In the genomic region with DNA sequence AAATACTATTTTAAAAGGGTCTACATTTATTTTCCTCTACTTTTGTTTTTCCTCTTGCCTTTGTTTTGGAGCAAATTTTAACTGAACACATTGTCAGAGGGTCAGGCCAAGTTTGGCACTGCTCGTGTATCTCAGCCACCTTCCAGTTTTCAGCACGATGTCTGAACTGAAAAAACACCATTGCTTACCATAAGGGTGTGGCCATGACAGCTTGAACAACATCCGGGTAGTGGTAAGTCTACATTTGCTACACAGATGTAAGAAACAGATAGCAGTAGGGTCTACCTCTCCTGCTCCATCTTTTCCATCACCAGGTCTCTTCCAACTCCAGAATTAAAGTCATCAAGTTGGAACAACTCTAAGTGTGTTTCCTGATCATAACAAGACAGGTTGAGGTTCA, we compare ENCODE assay signal across 20 cellular contexts. TPM values are rescaled to one million over a fixed set of nuclear protein-coding genes. Genes with fewer than 3 reads are reported as not detected.
DNase-seq lines count a peak whose midpoint lies in the region; ATAC-seq and TF ChIP-seq lines count a peak whose summit lies in the region.
"Had no signal": no experiment of that assay in that cellular context is flagged by ENCODE, and none has a peak within 500 bp of the region (broad histone marks: within the 10 kb centered on the region; RNA-seq: fewer than 3 reads in every experiment).

No MANE protein-coding gene starts in this region.

- no peak overlapping the region for H4K12ac ChIP-seq in trophoblast cell (ENCODE audit: low read depth, low read length)

- H3K79me1 ChIP-seq in trophoblast cell (ENCODE audit: low read length) = no peaks in the 10 kb centered on the region

- H4K8ac ChIP-seq in trophoblast cell (ENCODE audit: low read depth, low read length) = no peak overlapping the region

- no peaks in the 10 kb centered on the region for H3K9me3 Mint-ChIP-seq in activated T-cell treated with anti-CD3 and anti-CD28 coated beads, Interleukin-2, amount 50 U/mL, for 24 hours
- peaks cover 10% of the 10 kb centered on the region for H3K9me3 Mint-ChIP-seq in activated T-helper 2 cell treated with anti-CD3 and anti-CD28 coated beads, Interferon-gamma antibody, Interleukin-2, Interleukin-4, amounts not matched to agents 10 μg/mL and 5 μg/mL and 100 μg/mL, durations not matched to agents 14 hours and 24 hours and 36 hours
- H3K9me3 Mint-ChIP-seq: neural crest cell had no signal

- H3K4me1 ChIP-seq in trophoblast cell (ENCODE audit: control insufficient read depth in 1 of 2, insufficient read depth in 2 of 2, low read length in 2 of 2) = peaks cover 4 to 12% of the 10 kb centered on the region in 2 experiments

- intact Hi-C loops in activated T-helper 2 cell treated with anti-CD3 and anti-CD28 coated beads, Interferon-gamma antibody, Interleukin-2, Interleukin-4, amounts not matched to agents 10 μg/mL and 5 μg/mL and 100 μg/mL, durations not matched to agents 14 hours and 24 hours and 36 hours (cut with micrococcal nuclease) = loop anchor here (10.0 kb wide), 1 partner anchor 100 kb away; no protein-coding TSS in a partner anchor
- intact Hi-C loops in dorsolateral prefrontal cortex (cut with DNase I) = loop anchor here in 1 of 2 donors (10.0 kb wide), 1 partner anchor 120 kb away; no protein-coding TSS in a partner anchor

- no peak for ATAC-seq in GM18907 (IDR thresholded peaks at IDR 0.05; ENCODE audit: unreplicated experiment)

- no peak overlapping the region for H3K14ac ChIP-seq in trophoblast cell (ENCODE audit: low read length)

- H3K4ac ChIP-seq in trophoblast cell (ENCODE audit: low read depth, low read length) = no peak overlapping the region

- no peak overlapping the region for H3K9ac ChIP-seq in trophoblast cell (ENCODE audit: low read length)
- H3K9ac ChIP-seq: GM23248, SK-N-SH had no signal

- H3K4me3 Mint-ChIP-seq in activated T-cell treated with anti-CD3 and anti-CD28 coated beads, Interleukin-2, amount 50 U/mL, for 24 hours = no peak overlapping the region
- H3K4me3 Mint-ChIP-seq in activated T-helper 2 cell treated with anti-CD3 and anti-CD28 coated beads, Interferon-gamma antibody, Interleukin-2, Interleukin-4, amounts not matched to agents 10 μg/mL and 5 μg/mL and 100 μg/mL, durations not matched to agents 14 hours and 24 hours and 36 hours (ENCODE audit: low read depth) = peak overlapping the region; percentile 43
- H3K4me3 Mint-ChIP-seq: CD14-positive monocyte, neural crest cell had no signal

- H2BK120ac ChIP-seq in trophoblast cell (ENCODE audit: insufficient read depth, low read length, poor library complexity) = no peak overlapping the region

- H3K4me3 ChIP-seq in trophoblast cell (ENCODE audit: low read depth, low read length) (no peak overlapping the region), dorsolateral prefrontal cortex (no peak overlapping the region)
- H3K4me3 ChIP-seq: esophagus muscularis mucosa, GM23248, smooth muscle cell had no signal

- no peaks in the 10 kb centered on the region for H3K36me3 ChIP-seq in trophoblast cell (ENCODE audit: control insufficient read depth in 1 of 2, insufficient read depth in 2 of 2, low read length in 2 of 2)
- H3K36me3 ChIP-seq: esophagus muscularis mucosa had no signal

- no peak overlapping the region for H2BK5ac ChIP-seq in trophoblast cell (ENCODE audit: low read depth, low read length, poor library complexity)

- no peak for TF ChIP-seq CTCF in dorsolateral prefrontal cortex (IDR thresholded peaks at IDR 0.05 in 54 of 56, conservative IDR thresholded peaks at IDR 0.05 in 2 of 56; ENCODE audit: low read depth in 1 of 56, partially characterized antibody in 56 of 56)

- H3K27ac ChIP-seq in trophoblast cell (ENCODE audit: low read depth, low read length) = no peak overlapping the region
- H3K27ac ChIP-seq in dorsolateral prefrontal cortex = no peak overlapping the region
- H3K27ac ChIP-seq: esophagus muscularis mucosa, GM23248 had no signal

- H3K9me3 ChIP-seq in trophoblast cell (ENCODE audit: insufficient read depth, low read depth, low read length) = no peaks in the 10 kb centered on the region
- H3K9me3 ChIP-seq: esophagus muscularis mucosa had no signal

- H3K27me3 ChIP-seq in trophoblast cell (ENCODE audit: insufficient read depth, low read length) = no peaks in the 10 kb centered on the region
- no peaks in the 10 kb centered on the region for H3K27me3 ChIP-seq in dorsolateral prefrontal cortex
- H3K27me3 ChIP-seq: esophagus muscularis mucosa had no signal

- H3K18ac ChIP-seq in trophoblast cell (ENCODE audit: low read length) = no peak overlapping the region

- peak overlapping the region; percentile 70 for H3K23ac ChIP-seq in trophoblast cell (ENCODE audit: low read length)

- H2AK5ac ChIP-seq in trophoblast cell (ENCODE audit: low read length) = no peak overlapping the region

- peak overlapping the region; percentile 45 for H3K27ac Mint-ChIP-seq in activated T-cell treated with anti-CD3 and anti-CD28 coated beads, Interleukin-2, amount 50 U/mL, for 24 hours
- H3K27ac Mint-ChIP-seq in activated T-helper 2 cell treated with anti-CD3 and anti-CD28 coated beads, Interferon-gamma antibody, Interleukin-2, Interleukin-4, amounts not matched to agents 10 μg/mL and 5 μg/mL and 100 μg/mL, durations not matched to agents 14 hours and 24 hours and 36 hours = peak overlapping the region; percentile 83
- H3K27ac Mint-ChIP-seq: CD14-positive monocyte had no signal

- no peak overlapping the region for H2AFZ ChIP-seq in trophoblast cell (ENCODE audit: insufficient read depth, low read length, poor library complexity)
- H2AFZ ChIP-seq: GM23248 had no signal

- no peaks in the 10 kb centered on the region for H3K27me3 Mint-ChIP-seq in activated T-cell treated with anti-CD3 and anti-CD28 coated beads, Interleukin-2, amount 50 U/mL, for 24 hours
- H3K27me3 Mint-ChIP-seq in activated T-helper 2 cell treated with anti-CD3 and anti-CD28 coated beads, Interferon-gamma antibody, Interleukin-2, Interleukin-4, amounts not matched to agents 10 μg/mL and 5 μg/mL and 100 μg/mL, durations not matched to agents 14 hours and 24 hours and 36 hours (ENCODE audit: low read depth) = peaks cover 23% of the 10 kb centered on the region

- no peak overlapping the region for H2BK12ac ChIP-seq in trophoblast cell (ENCODE audit: low read length)

- no peaks in the 10 kb centered on the region for H3K79me2 ChIP-seq in trophoblast cell (ENCODE audit: control insufficient read depth, insufficient read depth, low read length, poor library complexity)

- H3K4me1 Mint-ChIP-seq in activated T-cell treated with anti-CD3 and anti-CD28 coated beads, Interleukin-2, amount 50 U/mL, for 24 hours (ENCODE audit: low read depth) = peaks cover 70% of the 10 kb centered on the region
- peaks cover 67% of the 10 kb centered on the region for H3K4me1 Mint-ChIP-seq in activated T-helper 2 cell treated with anti-CD3 and anti-CD28 coated beads, Interferon-gamma antibody, Interleukin-2, Interleukin-4, amounts not matched to agents 10 μg/mL and 5 μg/mL and 100 μg/mL, durations not matched to agents 14 hours and 24 hours and 36 hours (ENCODE audit: low read depth)

- no peak for DNase-seq in activated T-cell treated with anti-CD3 and anti-CD28 coated beads, Interleukin-2, amount 50 U/mL, for 24 hours
- no peak for DNase-seq in activated T-cell treated with anti-CD3 and anti-CD28 coated beads, Interleukin-2, amount 50 U/mL, for 1 hour
- peak; percentile 43 for DNase-seq in NCI-H2029 (lab: John Stamatoyannopoulos, UW)
- DNase-seq in activated T-helper 2 cell treated with anti-CD3 and anti-CD28 coated beads, Interferon-gamma antibody, Interleukin-2, Interleukin-4, amounts not matched to agents 10 μg/mL and 5 μg/mL and 100 μg/mL, durations not matched to agents 14 hours and 24 hours and 36 hours (ENCODE audit: low spot score) = no peak
- DNase-seq in trophoblast cell = no peak
- DNase-seq in dorsolateral prefrontal cortex = no peak
- no peak for DNase-seq in NOMO-1 (lab: John Stamatoyannopoulos, UW; ENCODE audit: unreplicated experiment in 2 of 2)
- DNase-seq: ACHN; anterior cingulate cortex; caudate nucleus; GM23248; NCI-H1930; NCI-H446 treated with DMSO at 0.1 percent for 48 hours; SK-N-SH; stimulated activated CD4-positive, alpha-beta T cell treated with anti-CD3 and anti-CD28 coated beads, Interleukin-4, amount 100 ng/mL, for 24 hours had no signal

- H4K91ac ChIP-seq in trophoblast cell (ENCODE audit: low read depth, low read length) = no peak overlapping the region

- H3K4me2 ChIP-seq in trophoblast cell (ENCODE audit: low read length) = no peak overlapping the region
- H3K4me2 ChIP-seq: SK-N-SH, smooth muscle cell had no signal

- WGBS in trophoblast cell (ENCODE audit: extremely low coverage, insufficient coverage, insufficient read length) = no CpG with 5 or more reads among the region's 3 CpGs

- no peaks in the 10 kb centered on the region for H3K36me3 Mint-ChIP-seq in activated T-cell treated with anti-CD3 and anti-CD28 coated beads, Interleukin-2, amount 50 U/mL, for 24 hours (ENCODE audit: low read depth)
- peaks cover 8% of the 10 kb centered on the region for H3K36me3 Mint-ChIP-seq in activated T-helper 2 cell treated with anti-CD3 and anti-CD28 coated beads, Interferon-gamma antibody, Interleukin-2, Interleukin-4, amounts not matched to agents 10 μg/mL and 5 μg/mL and 100 μg/mL, durations not matched to agents 14 hours and 24 hours and 36 hours (ENCODE audit: low read depth)

RNA-seq across cellular contexts. Expression of a gene that starts 4.2 kb away (rescaled TPM):
- 33.7 and 34.2 TPM in 2 replicates for total RNA-seq in activated T-helper 2 cell treated with anti-CD3 and anti-CD28 coated beads, Interferon-gamma antibody, Interleukin-2, Interleukin-4, amounts not matched to agents 10 μg/mL and 5 μg/mL and 100 μg/mL, durations not matched to agents 14 hours and 24 hours and 36 hours
- 1.6 and 1.8 TPM in 2 replicates for polyA plus RNA-seq in trophoblast cell (2013)
- total RNA-seq in dorsolateral prefrontal cortex = 10 to 100 TPM; 10.1 to 43.8 (median 25.6) TPM
